10 cellular contexts compared by ENCODE assay signal in the genomic region with DNA sequence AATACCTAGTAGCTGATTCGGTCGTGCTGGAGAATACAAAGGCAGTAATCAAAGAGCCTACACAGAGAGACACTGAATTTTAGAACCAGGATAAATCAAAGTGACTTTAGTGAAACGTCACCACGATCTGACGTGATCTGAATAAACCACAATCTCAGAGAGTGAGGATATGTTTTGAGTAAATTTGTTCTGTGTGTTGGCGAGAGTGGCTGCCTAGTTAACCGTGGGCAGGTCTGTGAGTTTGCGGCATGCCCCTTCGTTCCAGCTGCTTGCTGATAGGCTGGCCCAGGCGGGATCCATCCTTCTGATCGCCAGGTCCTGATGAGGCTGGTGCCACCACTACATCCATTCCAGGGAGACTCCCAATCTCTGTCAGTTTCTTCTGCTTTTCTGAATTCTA. TPM values are rescaled to one million over a fixed set of nuclear protein-coding genes. Genes with fewer than 3 reads are reported as not detected.
DNase-seq lines count a peak whose midpoint lies in the region; ATAC-seq lines count a peak whose summit lies in the region.
"Had no signal": no experiment of that assay in that cellular context is flagged by ENCODE, and none has a peak within 500 bp of the region (broad histone marks: within the 10 kb centered on the region; RNA-seq: fewer than 3 reads in every experiment).

No MANE protein-coding gene starts in this region.

- H3K4me1 Mint-ChIP-seq in activated T-cell treated with anti-CD3 and anti-CD28 coated beads, Interleukin-2, amount 50 U/mL, for 24 hours (ENCODE audit: low read depth): peaks cover 80% of the 10 kb centered on the region

- ATAC-seq in GM19023 (IDR thresholded peaks at IDR 0.05; ENCODE audit: unreplicated experiment): peak; percentile 56
- peak; percentile 49 for ATAC-seq in HG03378 (IDR thresholded peaks at IDR 0.05; ENCODE audit: unreplicated experiment)
- ATAC-seq in left ventricle myocardium superior: no peak
- no peak for ATAC-seq in Right ventricle myocardium inferior

- H3K27me3 Mint-ChIP-seq in activated T-cell treated with anti-CD3 and anti-CD28 coated beads, Interleukin-2, amount 50 U/mL, for 24 hours: no peaks in the 10 kb centered on the region

- H3K27ac Mint-ChIP-seq in activated T-cell treated with anti-CD3 and anti-CD28 coated beads, Interleukin-2, amount 50 U/mL, for 24 hours: peak overlapping the region; percentile 1

- peak overlapping the region; percentile 51 for H3K4me3 Mint-ChIP-seq in activated T-cell treated with anti-CD3 and anti-CD28 coated beads, Interleukin-2, amount 50 U/mL, for 24 hours

- DNase-seq in activated T-cell treated with anti-CD3 and anti-CD28 coated beads, Interleukin-2, amount 50 U/mL, for 24 hours: peak; percentile 54
- peak; percentile 27 to 35 for DNase-seq in stimulated activated CD4-positive, alpha-beta T cell treated with anti-CD3 and anti-CD28 coated beads, Interleukin-4, amount 100 ng/mL, for 48 hours (ENCODE audit: low read depth in 2 of 2)
- DNase-seq in left ventricle myocardium superior: no peak
- DNase-seq in LoVo (ENCODE audit: low spot score): no peak
- no peak for DNase-seq in NCI-H526 treated with DMSO at 0.1 percent for 48 hours (lab: John Stamatoyannopoulos, UW)
- no peak for DNase-seq in Right ventricle myocardium inferior (ENCODE audit: missing footprints)
- DNase-seq: erythroblast, mammary epithelial cell had no signal

- peaks cover 2% of the 10 kb centered on the region for H3K36me3 Mint-ChIP-seq in activated T-cell treated with anti-CD3 and anti-CD28 coated beads, Interleukin-2, amount 50 U/mL, for 24 hours (ENCODE audit: low read depth)

- intact Hi-C loops in left ventricle myocardium superior (cut with micrococcal nuclease): no loop called here
- intact Hi-C loops in Right ventricle myocardium inferior (cut with DNase I): no loop called here

- no peaks in the 10 kb centered on the region for H3K9me3 Mint-ChIP-seq in activated T-cell treated with anti-CD3 and anti-CD28 coated beads, Interleukin-2, amount 50 U/mL, for 24 hours

RNA-seq across cellular contexts. Expression of gene LRCH1, which starts 40.4 kb away (rescaled TPM):
- 12.5 TPM for total RNA-seq in left ventricle myocardium superior
- 11.9 TPM for total RNA-seq in Right ventricle myocardium inferior

Comparison
In these comparisons a context has a peak if more than half of its experiments do, and no peak if none do; other contexts are left out.
1. ATAC-seq: peak in GM19023 (single experiment) and HG03378 (single experiment); none in left ventricle myocardium superior (single experiment) and Right ventricle myocardium inferior (single experiment).
2. DNase-seq: peak in activated T-cell treated with anti-CD3 and anti-CD28 coated beads, Interleukin-2, amount 50 U/mL, for 24 hours (single experiment) and stimulated activated CD4-positive, alpha-beta T cell treated with anti-CD3 and anti-CD28 coated beads, Interleukin-4, amount 100 ng/mL, for 48 hours (2 of 2); none in left ventricle myocardium superior (single experiment), LoVo (single experiment), NCI-H526 treated with DMSO at 0.1 percent for 48 hours (single experiment) and Right ventricle myocardium inferior (single experiment).